17 cellular contexts compared by ENCODE assay signal in genomic region chr11:108754901-108755625, GRCh38.
DNase-seq lines count a peak whose midpoint lies in the region; ATAC-seq, FAIRE-seq and TF ChIP-seq lines count a peak whose summit lies in the region.
"Had no signal": no experiment of that assay in that cellular context is flagged by ENCODE, and none has a peak within 500 bp of the region (broad histone marks: within the 10 kb centered on the region; RNA-seq: fewer than 3 reads in every experiment).

No MANE protein-coding gene starts in this region.

- BruUV-seq in GM12878 (replicated peaks; lab: Mats Ljungman, UMichigan) = TSS peak; percentile 19

- WGBS in GM12878 (ENCODE audit: insufficient coverage, insufficient replicate concordance, low lambda C conversion rate, missing lambda C conversion rate) = 50% methylated on average over 2 of the region's 2 CpGs

- POLR2A ChIA-PET in GM12878 (lab: Charles Lee) = no interaction called here

- RAD21 ChIA-PET in GM12878 (lab: Charles Lee; ENCODE audit: unreplicated experiment) = interaction anchor here (1.6 to 2.4 kb wide), 4 partner anchors 22 to 98 kb away, joined by 5 to 10 read pairs (median 8); no protein-coding TSS in a partner anchor

- no peak overlapping the region for H2AFZ ChIP-seq in GM12878 (ENCODE audit: control insufficient read depth, low read depth, low read length)

- in situ Hi-C loops in GM12878 (cut with MboI) = no loop called here

- TF ChIP-seq POLR2A in GM12878 (IDR thresholded peaks at IDR 0.05; ENCODE audit: low read depth, low read length) = no peak

- no peaks in the 10 kb centered on the region for H3K36me3 ChIP-seq in GM12878 (ENCODE audit: control insufficient read depth in 2 of 2, insufficient read depth in 2 of 2, low read length in 1 of 2)
- no peaks in the 10 kb centered on the region for H3K36me3 ChIP-seq in tibial artery
- H3K36me3 ChIP-seq: right lobe of liver had no signal

- no peak overlapping the region for H3K4me3 ChIP-seq in GM12878
- no peak overlapping the region for H3K4me3 ChIP-seq in tibial artery
- H3K4me3 ChIP-seq: right lobe of liver had no signal

- intact Hi-C loops in GM12878 (cut with micrococcal nuclease; ENCODE audit: unreplicated experiment) = no loop called here
- intact Hi-C loops in tibial artery (cut with DNase I; ENCODE audit: low total_unique reads) = no loop called here

- FAIRE-seq in GM12878 (lab: Jason Lieb, UNC) = no peak
- FAIRE-seq: GM19239 had no signal

- DNase-seq in NCI-H2171 treated with DMSO at 0.1 percent for 48 hours (lab: John Stamatoyannopoulos, UW) (peak; percentile 20), NCI-H2171 (lab: John Stamatoyannopoulos, UW) (no peak), GM12878 (ENCODE audit: low read depth, low spot score) (no peak), iris pigment epithelial cell (ENCODE audit: low read depth) (peak; percentile 59), tibial artery (peak in 1 of 2 donors; percentile 37)
- DNase-seq: amygdala, Calu3, GOT3, NCI-H1048, NCI-H526 treated with DMSO at 0.1 percent for 48 hours, right lobe of liver, SHP77 treated with DMSO at 0.1 percent for 48 hours had no signal

- no peak overlapping the region for H3K4me2 ChIP-seq in GM12878 (ENCODE audit: control insufficient read depth, insufficient read depth)

- TF ChIP-seq EP300 in GM12878 (IDR thresholded peaks at IDR 0.05; ENCODE audit: borderline replicate concordance in 1 of 2, control insufficient read depth in 1 of 2, low read depth in 2 of 2, low read length in 2 of 2) = no peak

- TF ChIP-seq CTCF in GM12878 (IDR thresholded peaks at IDR 0.05 in 2 of 3, conservative IDR thresholded peaks at IDR 0.05 in 1 of 3; ENCODE audit: control insufficient read depth in 2 of 3, extremely low read depth in 1 of 3, insufficient read depth in 1 of 3, low read depth in 3 of 3, low read length in 3 of 3) = no peak
- no peak for TF ChIP-seq CTCF in tibial artery (IDR thresholded peaks at IDR 0.05)

- SMC1A ChIA-PET in GM12878 (lab: Charles Lee; ENCODE audit: uncharacterized antibody, unreplicated experiment) = interaction anchor here (0.9 to 1.9 kb wide), 6 partner anchors 9 to 57 kb away, joined by 3 to 5 read pairs (median 3); no protein-coding TSS in a partner anchor

- no peaks in the 10 kb centered on the region for H4K20me1 ChIP-seq in GM12878 (ENCODE audit: control insufficient read depth, insufficient read depth)

- TF ChIP-seq RAD21 in GM12878 (IDR thresholded peaks at IDR 0.05; ENCODE audit: insufficient read depth, low read depth, low read length) = no peak

- H3K79me2 ChIP-seq in GM12878 (ENCODE audit: control insufficient read depth, insufficient read depth, low read length) = peaks cover 6% of the 10 kb centered on the region

- CTCF ChIA-PET in GM12878 (lab: Yijun Ruan, JAX) = interaction anchor here (0.7 to 5.0 kb wide), 4 partner anchors 20 to 58 kb away, joined by 3 to 29 read pairs (median 6); no protein-coding TSS in a partner anchor

- H3K9me3 ChIP-seq in GM12878 (replicated peaks; ENCODE audit: control insufficient read depth, insufficient read depth, low read length) = no peaks in the 10 kb centered on the region
- H3K9me3 ChIP-seq in tibial artery = no peaks in the 10 kb centered on the region
- H3K9me3 ChIP-seq: right lobe of liver had no signal

- peak overlapping the region; percentile 18; the same call in 1 of the 2 replicates for H3K27ac ChIP-seq in GM12878 (ENCODE audit: control insufficient read depth, insufficient read depth)
- H3K27ac ChIP-seq in tibial artery = peak overlapping the region; percentile 44 to 48
- H3K27ac ChIP-seq: 22Rv1, right lobe of liver had no signal

- H3K4me1 ChIP-seq in GM12878 (ENCODE audit: control insufficient read depth, insufficient read depth, low read length) (peaks cover 6% of the 10 kb centered on the region), tibial artery (peaks cover 0 to 10% (median 6%) of the 10 kb centered on the region in 4 donors)
- H3K4me1 ChIP-seq: right lobe of liver had no signal

- no peaks in the 10 kb centered on the region for H3K27me3 ChIP-seq in GM12878 (replicated peaks in 1 of 2; ENCODE audit: control insufficient read depth in 2 of 2, insufficient read depth in 2 of 2, low read length in 1 of 2)
- H3K27me3 ChIP-seq in tibial artery = no peaks in the 10 kb centered on the region
- H3K27me3 ChIP-seq: right lobe of liver had no signal

- H3K9ac ChIP-seq in GM12878 (ENCODE audit: control insufficient read depth, insufficient read depth, low read length) = no peak overlapping the region

- ATAC-seq in GM12878 = peak; percentile 19
- no peak for ATAC-seq in esophagus mucosa
- no peak for ATAC-seq in GM21360 (IDR thresholded peaks at IDR 0.05; ENCODE audit: unreplicated experiment)
- no peak for ATAC-seq in HG02840 (IDR thresholded peaks at IDR 0.05; ENCODE audit: low FRiP score, unreplicated experiment)

TF ChIP-seq in GM12878, 131 proteins besides CTCF, POLR2A, EP300 and RAD21 (continues in another document):
- TF ChIP-seq ZNF207 (IDR thresholded peaks at IDR 0.05; ENCODE audit: borderline replicate concordance) (no peak), SREBF2 (IDR thresholded peaks at IDR 0.05; ENCODE audit: low read length) (no peak), NR2C1 (IDR thresholded peaks at IDR 0.05) (0 out of 2 replicates have a peak, but pooled peaks have one; percentile 11), YY1 (IDR thresholded peaks at IDR 0.05; ENCODE audit: low read depth, low read length) (no peak), NFIC (IDR thresholded peaks at IDR 0.05; ENCODE audit: low read depth, low read length) (no peak), NR2F1 (conservative IDR thresholded peaks at IDR 0.05) (0 out of 2 replicates have a peak, but pooled peaks have one; percentile 33), CBFB (IDR thresholded peaks at IDR 0.05; ENCODE audit: low read depth) (no peak), BCL3 (IDR thresholded peaks at IDR 0.05; ENCODE audit: borderline replicate concordance, insufficient read depth, low read depth, low read length, poor library complexity, severe bottlenecking) (no peak), EGR1 (IDR thresholded peaks at IDR 0.05; ENCODE audit: borderline replicate concordance in 1 of 2, low read depth in 2 of 2, low read length in 2 of 2) (no peak), RELB (IDR thresholded peaks at IDR 0.05; ENCODE audit: low read depth) (no peak)
- TF ChIP-seq, protein P1, sequence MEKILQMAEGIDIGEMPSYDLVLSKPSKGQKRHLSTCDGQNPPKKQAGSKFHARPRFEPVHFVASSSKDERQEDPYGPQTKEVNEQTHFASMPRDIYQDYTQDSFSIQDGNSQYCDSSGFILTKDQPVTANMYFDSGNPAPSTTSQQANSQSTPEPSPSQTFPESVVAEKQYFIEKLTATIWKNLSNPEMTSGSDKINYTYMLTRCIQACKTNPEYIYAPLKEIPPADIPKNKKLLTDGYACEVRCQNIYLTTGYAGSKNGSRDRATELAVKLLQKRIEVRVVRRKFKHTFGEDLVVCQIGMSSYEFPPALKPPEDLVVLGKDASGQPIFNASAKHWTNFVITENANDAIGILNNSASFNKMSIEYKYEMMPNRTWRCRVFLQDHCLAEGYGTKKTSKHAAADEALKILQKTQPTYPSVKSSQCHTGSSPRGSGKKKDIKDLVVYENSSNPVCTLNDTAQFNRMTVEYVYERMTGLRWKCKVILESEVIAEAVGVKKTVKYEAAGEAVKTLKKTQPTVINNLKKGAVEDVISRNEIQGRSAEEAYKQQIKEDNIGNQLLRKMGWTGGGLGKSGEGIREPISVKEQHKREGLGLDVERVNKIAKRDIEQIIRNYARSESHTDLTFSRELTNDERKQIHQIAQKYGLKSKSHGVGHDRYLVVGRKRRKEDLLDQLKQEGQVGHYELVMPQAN (conservative IDR thresholded peaks at IDR 0.05) = no peak

Comparison
In these comparisons a context has a peak if more than half of its experiments do, and no peak if none do; other contexts are left out.
1. DNase-seq: peak in NCI-H2171 treated with DMSO at 0.1 percent for 48 hours (single experiment) and iris pigment epithelial cell (single experiment); none in NCI-H2171 (single experiment) and GM12878 (single experiment).